28 cellular contexts compared by ENCODE assay signal in the genomic region with DNA sequence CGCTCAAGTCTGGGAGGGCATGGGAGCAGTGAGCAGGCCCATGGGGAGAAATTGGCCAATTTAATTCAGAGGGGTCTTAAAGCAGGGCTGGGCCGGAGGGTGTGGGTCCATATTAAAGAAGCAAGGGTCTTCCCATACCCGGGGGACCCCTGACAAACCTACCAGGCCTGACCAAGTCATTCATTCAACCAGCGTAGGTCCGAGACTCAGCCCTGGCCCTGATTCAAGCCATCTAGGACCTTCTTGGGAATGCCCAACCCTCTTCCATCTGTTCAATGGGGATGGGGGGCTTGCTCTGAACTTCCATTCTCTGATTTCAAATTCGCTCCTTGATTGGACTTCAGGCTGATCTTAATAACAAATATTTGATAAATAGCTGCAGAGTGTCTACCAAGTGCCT. TPM values are rescaled to one million over a fixed set of nuclear protein-coding genes. Genes with fewer than 3 reads are reported as not detected.
A peak's percentile ranks its signal among the peaks of the same experiment; 100 is the strongest.
DNase-seq lines count a peak whose midpoint lies in the region; ATAC-seq and TF ChIP-seq lines count a peak whose summit lies in the region.
"Had no signal": no experiment of that assay in that cellular context is flagged by ENCODE, and none has a peak within 500 bp of the region (broad histone marks: within the 10 kb centered on the region; RNA-seq: fewer than 3 reads in every experiment).

No MANE protein-coding gene starts in this region.

- H3K4me3 ChIP-seq in esophagus muscularis mucosa, result no peak overlapping the region
- H3K4me3 ChIP-seq in mesendoderm (ENCODE audit: low read length), result no peak overlapping the region
- H3K4me3 ChIP-seq: BLaER1, GM12878 had no signal

- no peak overlapping the region for H3K23ac ChIP-seq in mesendoderm (ENCODE audit: low read length)

- H3K27me3 ChIP-seq in esophagus muscularis mucosa (peaks cover 0 to 75% (median 0%) of the 10 kb centered on the region in 4 donors), mesendoderm (ENCODE audit: insufficient read depth, low read length, poor library complexity) (no peaks in the 10 kb centered on the region)
- H3K27me3 ChIP-seq: BE2C, BLaER1 had no signal

- no peaks in the 10 kb centered on the region for H3K9me3 ChIP-seq in esophagus muscularis mucosa
- H3K9me3 ChIP-seq: BE2C, BLaER1 had no signal

- no peaks in the 10 kb centered on the region for H3K79me2 ChIP-seq in mesendoderm (ENCODE audit: control insufficient read depth, insufficient read depth, low read length)

- peaks cover 8% of the 10 kb centered on the region for H3K27me3 Mint-ChIP-seq in osteocyte (ENCODE audit: unreplicated experiment)
- H3K27me3 Mint-ChIP-seq: CD4-positive, CD25-positive, alpha-beta regulatory T cell had no signal

- H2AK5ac ChIP-seq in mesendoderm (ENCODE audit: low read length), result no peak overlapping the region

- H3K4me3 Mint-ChIP-seq in osteocyte (ENCODE audit: unreplicated experiment), result no peak overlapping the region
- H3K4me3 Mint-ChIP-seq: CD14-positive monocyte; CD4-positive, alpha-beta memory T cell; CD4-positive, CD25-positive, alpha-beta regulatory T cell; CD8-positive, alpha-beta memory T cell had no signal

- intact Hi-C loops in esophagus muscularis mucosa (cut with DNase I), result no loop called here

- H3K79me1 ChIP-seq in mesendoderm (ENCODE audit: low read length), result no peaks in the 10 kb centered on the region

- H3K9ac ChIP-seq in mesendoderm (ENCODE audit: low read length), result no peak overlapping the region
- H3K9ac ChIP-seq: BLaER1 had no signal

- TF ChIP-seq EP300 in esophagus muscularis mucosa (IDR thresholded peaks at IDR 0.05), result no peak

- no peak overlapping the region for H3K56ac ChIP-seq in mesendoderm (ENCODE audit: low read length)

- peak overlapping the region; percentile 7 for H2BK120ac ChIP-seq in mesendoderm (ENCODE audit: low read depth, low read length)

- no peak overlapping the region for H3K27ac Mint-ChIP-seq in osteocyte (ENCODE audit: unreplicated experiment)
- H3K27ac Mint-ChIP-seq: CD14-positive monocyte; CD4-positive, alpha-beta memory T cell; CD4-positive, CD25-positive, alpha-beta regulatory T cell had no signal

- H3K36me3 Mint-ChIP-seq in osteocyte (ENCODE audit: unreplicated experiment), result no peaks in the 10 kb centered on the region
- H3K36me3 Mint-ChIP-seq: CD14-positive monocyte; CD4-positive, alpha-beta memory T cell; CD4-positive, CD25-positive, alpha-beta regulatory T cell; CD8-positive, alpha-beta memory T cell had no signal

- H3K9me3 Mint-ChIP-seq in osteocyte (ENCODE audit: unreplicated experiment), result no peaks in the 10 kb centered on the region
- H3K9me3 Mint-ChIP-seq: CD14-positive monocyte; CD4-positive, alpha-beta memory T cell; CD8-positive, alpha-beta memory T cell had no signal

- WGBS in esophagus muscularis mucosa, result 94% methylated on average over 6 of the region's 6 CpGs
- no CpG with 5 or more reads among the region's 6 CpGs for WGBS in mesendoderm (ENCODE audit: extremely low coverage, insufficient coverage, low lambda C conversion rate)

- H3K4me1 Mint-ChIP-seq in osteocyte (ENCODE audit: unreplicated experiment), result peaks cover 2% of the 10 kb centered on the region
- H3K4me1 Mint-ChIP-seq: CD14-positive monocyte; CD4-positive, alpha-beta memory T cell; CD8-positive, alpha-beta memory T cell had no signal

- no peak overlapping the region for H4K8ac ChIP-seq in mesendoderm (ENCODE audit: low read depth, low read length)

- TF ChIP-seq CTCF in esophagus muscularis mucosa (IDR thresholded peaks at IDR 0.05), result no peak
- TF ChIP-seq CTCF in osteocyte (IDR thresholded peaks at IDR 0.05), result no peak

- no peaks in the 10 kb centered on the region for H3K36me3 ChIP-seq in esophagus muscularis mucosa
- no peaks in the 10 kb centered on the region for H3K36me3 ChIP-seq in mesendoderm (ENCODE audit: control insufficient read depth, insufficient read depth, low read length)
- H3K36me3 ChIP-seq: BE2C, BLaER1 had no signal

- H2BK15ac ChIP-seq in mesendoderm (replicated peaks; ENCODE audit: low read depth), result no peak overlapping the region

- H3K27ac ChIP-seq in esophagus muscularis mucosa (replicated peaks in 1 of 4), result no peak overlapping the region
- no peak overlapping the region for H3K27ac ChIP-seq in mesendoderm (ENCODE audit: low read depth, low read length)
- H3K27ac ChIP-seq: BLaER1 had no signal

- H3K18ac ChIP-seq in mesendoderm (ENCODE audit: low read length), result peak overlapping the region; percentile 12

- ATAC-seq in GM19463 (IDR thresholded peaks at IDR 0.05; ENCODE audit: unreplicated experiment), result no peak
- ATAC-seq: GM12878 had no signal

- DNase-seq in esophagus muscularis mucosa (ENCODE audit: extremely low spot score), result peak; percentile 55
- no peak for DNase-seq in mesendoderm
- peak; percentile 53 for DNase-seq in osteocyte (ENCODE audit: extremely low spot score, unreplicated experiment)
- DNase-seq in MV-4-11 (lab: John Stamatoyannopoulos, UW), result no peak
- no peak for DNase-seq in T-helper 9 cell
- DNase-seq: 8988T; ACHN; BE2C; C1 segment of cervical spinal cord; CD4-positive, alpha-beta memory T cell; CD4-positive, CD25-positive, alpha-beta regulatory T cell; CD8-positive, alpha-beta memory T cell; COR-L47; DMS 273 treated with DMSO at 0.1 percent for 48 hours; DMS153; DMS53; DMS79; DND-41; EL; GDM1 had no signal

- no peak overlapping the region for H2BK5ac ChIP-seq in mesendoderm (ENCODE audit: low read length)

- no peak overlapping the region for H4K5ac ChIP-seq in mesendoderm (ENCODE audit: low read length)

- no peaks in the 10 kb centered on the region for H3K4me1 ChIP-seq in esophagus muscularis mucosa
- peaks cover 10% of the 10 kb centered on the region for H3K4me1 ChIP-seq in mesendoderm (ENCODE audit: control insufficient read depth, low read depth, low read length)
- H3K4me1 ChIP-seq: BE2C had no signal

- peak overlapping the region; percentile 20 for H3K4ac ChIP-seq in mesendoderm (ENCODE audit: low read depth, low read length)

- TF ChIP-seq POLR2A in esophagus muscularis mucosa (IDR thresholded peaks at IDR 0.05; ENCODE audit: low read depth), result no peak

- H3K4me2 ChIP-seq in mesendoderm (ENCODE audit: low read length), result no peak overlapping the region
- H3K4me2 ChIP-seq: BLaER1 had no signal

RNA-seq across cellular contexts. Expression of a gene that starts 7.3 kb away (rescaled TPM):
- total RNA-seq in esophagus muscularis mucosa (not detected), osteocyte (not detected in 2 replicates)
- not detected for polyA plus RNA-seq in mesendoderm (2013, experiment 1 of 2)
- polyA plus RNA-seq in mesendoderm (2013, experiment 2 of 2), result not detected
- total RNA-seq: A673; CD4-positive, alpha-beta memory T cell; CD4-positive, CD25-positive, alpha-beta regulatory T cell; CD8-positive, alpha-beta memory T cell; Daoy; G401; GM12878 had no signal
- polyA plus RNA-seq: AG04450; CD14-positive monocyte; CD4-positive, alpha-beta memory T cell; CD4-positive, CD25-positive, alpha-beta regulatory T cell; CD8-positive, alpha-beta memory T cell; GM12878 had no signal

RNA-seq across cellular contexts. Expression of a gene that starts 13.3 kb away (rescaled TPM):
- total RNA-seq in esophagus muscularis mucosa (under 1 TPM in 1 of 4 donors, not detected in 3; 0.42 TPM), osteocyte (not detected in 2 replicates)
- polyA plus RNA-seq in mesendoderm (2013, experiment 1 of 2), result 12.3 TPM
- polyA plus RNA-seq in mesendoderm (2013, experiment 2 of 2), result 13.1 TPM
- total RNA-seq: A673; CD4-positive, alpha-beta memory T cell; CD4-positive, CD25-positive, alpha-beta regulatory T cell; CD8-positive, alpha-beta memory T cell; Daoy; G401 had no signal
- polyA plus RNA-seq: AG04450; CD14-positive monocyte; CD4-positive, alpha-beta memory T cell; CD4-positive, CD25-positive, alpha-beta regulatory T cell; CD8-positive, alpha-beta memory T cell had no signal

Comparison
In these comparisons a context has a peak if more than half of its experiments do, and no peak if none do; other contexts are left out.
1. DNase-seq: peak in esophagus muscularis mucosa (single experiment) and osteocyte (single experiment); none in mesendoderm (single experiment), MV-4-11 (single experiment) and T-helper 9 cell (single experiment).